Comparison of ENCODE assay signal across 19 cellular contexts in the genomic region with DNA sequence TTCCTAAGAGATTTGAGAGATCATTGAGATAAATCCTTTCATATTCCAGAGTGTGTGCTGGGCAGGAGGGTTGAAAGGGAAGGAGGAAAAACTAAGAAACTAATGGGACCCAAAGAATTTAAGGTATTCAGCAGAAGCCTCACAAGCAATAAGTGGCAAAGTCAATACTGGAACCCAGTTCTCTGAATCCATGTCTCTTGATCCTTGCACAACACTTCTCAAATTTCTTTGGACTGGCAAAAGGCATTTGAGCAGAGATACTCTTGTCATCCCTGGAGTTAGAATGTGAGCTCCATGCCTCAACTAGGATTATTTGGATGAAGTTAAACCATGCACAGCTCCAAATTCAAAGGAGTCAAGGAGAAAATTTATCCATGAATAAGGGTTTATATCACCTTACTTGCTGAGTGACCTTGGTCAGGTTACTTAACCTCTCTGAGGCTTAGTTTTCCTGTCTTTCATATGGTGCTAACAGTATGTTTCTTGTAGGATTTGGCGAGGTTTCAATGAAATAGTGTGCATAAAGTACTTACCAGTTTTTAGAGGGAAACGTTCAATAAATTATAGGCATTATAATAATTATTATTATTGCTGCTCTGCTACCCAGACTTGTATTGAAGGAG.
DNase-seq lines count a peak whose midpoint lies in the region; ATAC-seq and TF ChIP-seq lines count a peak whose summit lies in the region.
"Had no signal": no experiment of that assay in that cellular context is flagged by ENCODE, and none has a peak within 500 bp of the region (broad histone marks: within the 10 kb centered on the region; RNA-seq: fewer than 3 reads in every experiment).

No MANE protein-coding gene starts in this region.

- no peak for ATAC-seq in naive thymus-derived CD8-positive, alpha-beta T cell
- no peak for ATAC-seq in GM18858 (IDR thresholded peaks at IDR 0.05; ENCODE audit: unreplicated experiment)
- ATAC-seq: activated T-cell treated with anti-CD3 and anti-CD28 coated beads, Interleukin-2, amount 50 U/mL, for 72 hours; esophagus mucosa; upper lobe of right lung had no signal

- DNase-seq in EL: peak; percentile 60
- no peak for DNase-seq in epithelial cell of prostate (ENCODE audit: low read depth, low spot score)
- DNase-seq in naive thymus-derived CD8-positive, alpha-beta T cell: no peak
- no peak for DNase-seq in kidney glomerular epithelial cell (lab: John Stamatoyannopoulos, UW)
- no peak for DNase-seq in RPMI8226
- DNase-seq: activated naive CD4-positive, alpha-beta T cell treated with anti-CD3 and anti-CD28 coated beads, Interleukin-2, amount 50 U/mL, for 16 hours; activated T-cell treated with anti-CD3 and anti-CD28 coated beads, Interleukin-2, amount 50 U/mL, for 72 hours; aorta; Caco-2; heart right ventricle; NCI-H446 treated with DMSO at 0.1 percent for 48 hours; NK-92 treated with Interleukin-12 subunit alpha and Interleukin-12 subunit beta, amount 100 ng/mL, for 24 hours; upper lobe of right lung had no signal

- H3K9me3 ChIP-seq in parathyroid adenoma (ENCODE audit: control insufficient read depth, low read length): no peaks in the 10 kb centered on the region
- H3K9me3 ChIP-seq: BLaER1, Caco-2, heart right ventricle, right atrium auricular region, upper lobe of right lung had no signal

- no peak for TF ChIP-seq EP300 in Ishikawa (IDR thresholded peaks at IDR 0.05; ENCODE audit: borderline replicate concordance)

- no peaks in the 10 kb centered on the region for H3K27me3 ChIP-seq in parathyroid adenoma (ENCODE audit: control insufficient read depth, insufficient read depth, low read length)
- H3K27me3 ChIP-seq: BLaER1, heart right ventricle, right atrium auricular region, upper lobe of right lung had no signal

- peak overlapping the region; percentile 63 for H3K27ac ChIP-seq in epithelial cell of prostate
- H3K27ac ChIP-seq in parathyroid adenoma: peak overlapping the region; percentile 3
- H3K27ac ChIP-seq: BLaER1, heart right ventricle, right atrium auricular region, upper lobe of right lung had no signal

- H3K27ac Mint-ChIP-seq in naive thymus-derived CD8-positive, alpha-beta T cell: no peak overlapping the region
- H3K27ac Mint-ChIP-seq: activated T-cell treated with anti-CD3 and anti-CD28 coated beads, Interleukin-2, amount 50 U/mL, for 72 hours had no signal

- H3K4me2 ChIP-seq in parathyroid adenoma (ENCODE audit: low read length): peak overlapping the region; percentile 13
- H3K4me2 ChIP-seq: BLaER1 had no signal

- no peaks in the 10 kb centered on the region for H3K36me3 ChIP-seq in parathyroid adenoma (ENCODE audit: control insufficient read depth, insufficient read depth, low read length)
- H3K36me3 ChIP-seq: BLaER1, heart right ventricle, right atrium auricular region, upper lobe of right lung had no signal

- H3K9me3 Mint-ChIP-seq in naive thymus-derived CD8-positive, alpha-beta T cell: peaks cover 0 to 3% (median 1%) of the 10 kb centered on the region in 9 donors

- H3K36me3 Mint-ChIP-seq in naive thymus-derived CD8-positive, alpha-beta T cell: peaks cover 0 to 3% (median 0%) of the 10 kb centered on the region in 3 donors

- TF ChIP-seq RAD21 in Ishikawa (IDR thresholded peaks at IDR 0.05; ENCODE audit: low read depth): no peak

- H2AFZ ChIP-seq in parathyroid adenoma: no peak overlapping the region

- no peak overlapping the region for H3K9ac ChIP-seq in parathyroid adenoma
- H3K9ac ChIP-seq: BLaER1 had no signal

- no peak overlapping the region for H3K4me3 ChIP-seq in parathyroid adenoma (ENCODE audit: low read depth, low read length)
- H3K4me3 ChIP-seq: BLaER1, heart right ventricle, right atrium auricular region, upper lobe of right lung had no signal

- POLR2A ChIA-PET in naive thymus-derived CD8-positive, alpha-beta T cell (lab: Charles Lee): no interaction called here

- peaks cover 4% of the 10 kb centered on the region for H3K4me1 ChIP-seq in parathyroid adenoma
- H3K4me1 ChIP-seq: right atrium auricular region had no signal

- H3K27me3 Mint-ChIP-seq in naive thymus-derived CD8-positive, alpha-beta T cell: peaks cover 0 to 2% (median 0%) of the 10 kb centered on the region in 5 donors

- no peaks in the 10 kb centered on the region for H3K79me2 ChIP-seq in parathyroid adenoma

- H3K4me1 Mint-ChIP-seq in naive thymus-derived CD8-positive, alpha-beta T cell: peaks cover 5 to 12% (median 11%) of the 10 kb centered on the region in 4 donors

- TF ChIP-seq CTCF in parathyroid adenoma (IDR thresholded peaks at IDR 0.05): no peak

- H3K4me3 Mint-ChIP-seq in naive thymus-derived CD8-positive, alpha-beta T cell: no peak overlapping the region
- H3K4me3 Mint-ChIP-seq: activated T-cell treated with anti-CD3 and anti-CD28 coated beads, Interleukin-2, amount 50 U/mL, for 72 hours had no signal

TF ChIP-seq in Ishikawa, 13 proteins besides CTCF, POLR2A, EP300 and RAD21:
- TF ChIP-seq, protein P1, sequence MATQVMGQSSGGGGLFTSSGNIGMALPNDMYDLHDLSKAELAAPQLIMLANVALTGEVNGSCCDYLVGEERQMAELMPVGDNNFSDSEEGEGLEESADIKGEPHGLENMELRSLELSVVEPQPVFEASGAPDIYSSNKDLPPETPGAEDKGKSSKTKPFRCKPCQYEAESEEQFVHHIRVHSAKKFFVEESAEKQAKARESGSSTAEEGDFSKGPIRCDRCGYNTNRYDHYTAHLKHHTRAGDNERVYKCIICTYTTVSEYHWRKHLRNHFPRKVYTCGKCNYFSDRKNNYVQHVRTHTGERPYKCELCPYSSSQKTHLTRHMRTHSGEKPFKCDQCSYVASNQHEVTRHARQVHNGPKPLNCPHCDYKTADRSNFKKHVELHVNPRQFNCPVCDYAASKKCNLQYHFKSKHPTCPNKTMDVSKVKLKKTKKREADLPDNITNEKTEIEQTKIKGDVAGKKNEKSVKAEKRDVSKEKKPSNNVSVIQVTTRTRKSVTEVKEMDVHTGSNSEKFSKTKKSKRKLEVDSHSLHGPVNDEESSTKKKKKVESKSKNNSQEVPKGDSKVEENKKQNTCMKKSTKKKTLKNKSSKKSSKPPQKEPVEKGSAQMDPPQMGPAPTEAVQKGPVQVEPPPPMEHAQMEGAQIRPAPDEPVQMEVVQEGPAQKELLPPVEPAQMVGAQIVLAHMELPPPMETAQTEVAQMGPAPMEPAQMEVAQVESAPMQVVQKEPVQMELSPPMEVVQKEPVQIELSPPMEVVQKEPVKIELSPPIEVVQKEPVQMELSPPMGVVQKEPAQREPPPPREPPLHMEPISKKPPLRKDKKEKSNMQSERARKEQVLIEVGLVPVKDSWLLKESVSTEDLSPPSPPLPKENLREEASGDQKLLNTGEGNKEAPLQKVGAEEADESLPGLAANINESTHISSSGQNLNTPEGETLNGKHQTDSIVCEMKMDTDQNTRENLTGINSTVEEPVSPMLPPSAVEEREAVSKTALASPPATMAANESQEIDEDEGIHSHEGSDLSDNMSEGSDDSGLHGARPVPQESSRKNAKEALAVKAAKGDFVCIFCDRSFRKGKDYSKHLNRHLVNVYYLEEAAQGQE (IDR thresholded peaks at IDR 0.05; ENCODE audit: low read depth): no peak
- TF ChIP-seq CEBPB (IDR thresholded peaks at IDR 0.05): peak; percentile 36; the same call in 1 of the 2 replicates
